Comparison of ENCODE assay signal across 8 cellular contexts in the genomic region with DNA sequence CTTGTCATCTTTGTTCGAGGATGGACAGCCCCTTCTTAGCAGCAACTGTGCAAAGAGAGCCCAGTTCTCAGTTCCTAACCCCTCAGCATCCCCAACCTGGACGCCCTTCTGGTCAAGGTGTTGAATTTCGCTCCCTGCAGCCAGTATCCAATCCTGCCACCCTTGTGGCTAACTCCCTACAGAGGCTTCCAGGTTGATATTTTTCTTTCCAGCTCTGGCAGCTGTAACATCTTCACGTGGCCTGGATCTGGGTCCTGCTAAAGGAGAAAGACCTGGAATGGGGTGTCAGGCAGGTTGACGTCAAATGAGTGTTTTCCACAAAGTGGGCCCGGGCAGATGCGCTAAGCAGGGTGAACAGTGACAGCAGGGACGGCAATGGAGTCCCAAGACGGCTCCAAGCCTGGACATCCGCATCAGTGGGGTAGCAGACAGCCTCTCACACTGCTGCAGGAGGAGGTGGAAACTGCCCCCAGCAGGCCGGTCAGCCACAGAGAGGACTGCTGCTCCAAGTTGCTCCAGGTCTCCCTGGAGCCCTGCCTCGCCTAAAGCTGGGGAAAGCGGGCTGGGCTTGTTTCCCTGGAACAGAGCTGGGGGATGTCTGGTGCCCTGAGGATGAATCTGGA. TPM values are rescaled to one million over a fixed set of nuclear protein-coding genes. Genes with fewer than 3 reads are reported as not detected.
DNase-seq lines count a peak whose midpoint lies in the region; ATAC-seq and TF ChIP-seq lines count a peak whose summit lies in the region.

No MANE protein-coding gene starts in this region.

- H3K9me3 ChIP-seq in DND-41 (ENCODE audit: insufficient read depth, low read length, severe bottlenecking) (no peaks in the 10 kb centered on the region), PC-3 (ENCODE audit: low read length) (no peaks in the 10 kb centered on the region), trophoblast cell (ENCODE audit: insufficient read depth, low read depth, low read length) (no peaks in the 10 kb centered on the region)

- H3K79me1 ChIP-seq in trophoblast cell (ENCODE audit: low read length) = peaks cover 21% of the 10 kb centered on the region

- peak overlapping the region; percentile 88 for H3K18ac ChIP-seq in trophoblast cell (ENCODE audit: low read length)

- peak overlapping the region; percentile 89 for H4K8ac ChIP-seq in trophoblast cell (ENCODE audit: low read depth, low read length)

- no peak for DNase-seq in DND-41
- DNase-seq in PC-3 = peak; percentile 14
- no peak for DNase-seq in epithelial cell of proximal tubule (ENCODE audit: low read depth)
- no peak for DNase-seq in trophoblast cell
- no peak for DNase-seq in Ammon's horn (ENCODE audit: low spot score)
- no peak for DNase-seq in A172 (ENCODE audit: low spot score)
- no peak for DNase-seq in SW 1271 (lab: John Stamatoyannopoulos, UW)

- H4K91ac ChIP-seq in trophoblast cell (ENCODE audit: low read depth, low read length) = peak overlapping the region; percentile 92

- no peak for ATAC-seq in DND-41 (ENCODE audit: insufficient read depth, low read depth)
- ATAC-seq in PC-3 = no peak
- no peak for ATAC-seq in HG03457 (IDR thresholded peaks at IDR 0.05; ENCODE audit: unreplicated experiment)

- H3K4me1 ChIP-seq in DND-41 (ENCODE audit: insufficient read depth, low read length) (peaks cover 43% of the 10 kb centered on the region), PC-3 (ENCODE audit: insufficient read depth, low read length) (peaks cover 35% of the 10 kb centered on the region), trophoblast cell (ENCODE audit: control insufficient read depth in 1 of 2, insufficient read depth in 2 of 2, low read length in 2 of 2) (peaks cover 19 to 31% of the 10 kb centered on the region in 2 experiments)

- peak overlapping the region; percentile 94 for H3K9ac ChIP-seq in DND-41 (ENCODE audit: low read depth, low read length)
- peak overlapping the region; percentile 89 for H3K9ac ChIP-seq in PC-3 (ENCODE audit: low read length)
- peak overlapping the region; percentile 38 for H3K9ac ChIP-seq in trophoblast cell (ENCODE audit: low read length)

- H3K4ac ChIP-seq in trophoblast cell (ENCODE audit: low read depth, low read length) = peak overlapping the region; percentile 71

- no peaks in the 10 kb centered on the region for H3F3A ChIP-seq in PC-3 (ENCODE audit: low read length, unreplicated experiment)

- peak overlapping the region; percentile 92 for H3K14ac ChIP-seq in trophoblast cell (ENCODE audit: low read length)

- H2BK12ac ChIP-seq in trophoblast cell (ENCODE audit: low read length) = peak overlapping the region; percentile 21

- no CpG with 5 or more reads among the region's 13 CpGs for WGBS in trophoblast cell (ENCODE audit: extremely low coverage, insufficient coverage, insufficient read length)

- H3K4me3 ChIP-seq in DND-41 (ENCODE audit: low read depth in 1 of 2, low read length in 2 of 2) (peak overlapping the region; percentile 19 to 84; a peak in 3 of 4 replicates), PC-3 (ENCODE audit: low read length) (peak overlapping the region; percentile 74), epithelial cell of proximal tubule (ENCODE audit: low read depth, low read length) (peak overlapping the region; percentile 90), trophoblast cell (ENCODE audit: low read depth, low read length) (no peak overlapping the region)

- intact Hi-C loops in PC-3 (cut with micrococcal nuclease) = loop anchor here (1.0 kb wide), 1 partner anchor 21 kb away; no protein-coding TSS in a partner anchor

- no peaks in the 10 kb centered on the region for H3K9me2 ChIP-seq in PC-3 (replicated peaks; ENCODE audit: low read length)

- POLR2A ChIA-PET in PC-3 (lab: Charles Lee; ENCODE audit: unreplicated experiment) = no interaction called here

- H3K79me2 ChIP-seq in DND-41 (ENCODE audit: insufficient read depth, low read length) = peaks cover 39% of the 10 kb centered on the region
- peaks cover 38% of the 10 kb centered on the region for H3K79me2 ChIP-seq in PC-3 (ENCODE audit: low read length)
- H3K79me2 ChIP-seq in trophoblast cell (ENCODE audit: control insufficient read depth, insufficient read depth, low read length, poor library complexity) = peaks cover 29% of the 10 kb centered on the region

- peak overlapping the region; percentile 83 for H3K4me2 ChIP-seq in DND-41 (ENCODE audit: insufficient read depth, low read length)
- peak overlapping the region; percentile 99 for H3K4me2 ChIP-seq in PC-3 (ENCODE audit: low read length)
- H3K4me2 ChIP-seq in trophoblast cell (ENCODE audit: low read length) = peak overlapping the region; percentile 90

- H3K27ac ChIP-seq in DND-41 (ENCODE audit: low read length) (peak overlapping the region; percentile 63), PC-3 (ENCODE audit: low read length) (peak overlapping the region; percentile 20; the same call in 1 of the 2 replicates), trophoblast cell (ENCODE audit: low read depth, low read length) (peak overlapping the region; percentile 75)

- peak overlapping the region; percentile 92 for H2AK5ac ChIP-seq in trophoblast cell (ENCODE audit: low read length)

- H3K36me3 ChIP-seq in DND-41 (ENCODE audit: insufficient read depth, low read length) (peaks cover 35% of the 10 kb centered on the region), PC-3 (ENCODE audit: low read depth, low read length) (peaks cover 22% of the 10 kb centered on the region), trophoblast cell (ENCODE audit: control insufficient read depth in 1 of 2, insufficient read depth in 2 of 2, low read length in 2 of 2) (peaks cover 15 to 22% of the 10 kb centered on the region in 2 experiments)

- H2BK5ac ChIP-seq in trophoblast cell (ENCODE audit: low read depth, low read length, poor library complexity) = no peak overlapping the region

- H3K23ac ChIP-seq in trophoblast cell (ENCODE audit: low read length) = no peak overlapping the region

- H4K20me1 ChIP-seq in DND-41 (ENCODE audit: insufficient read depth, low read length) (peaks cover 36% of the 10 kb centered on the region), PC-3 (ENCODE audit: low read length) (peaks cover 34% of the 10 kb centered on the region)

- CTCF ChIA-PET in PC-3 (lab: Charles Lee) = interaction anchor here (0.7 kb wide), 1 partner anchor 28 kb away, joined by 3 read pairs; no protein-coding TSS in a partner anchor

- BruUV-seq in PC-3 (replicated peaks; lab: Mats Ljungman, UMichigan) = no TSS peak

- H2AFZ ChIP-seq in DND-41 (ENCODE audit: low read depth, low read length) (peak overlapping the region; percentile 78), PC-3 (ENCODE audit: low read length) (peak overlapping the region; percentile 95), trophoblast cell (ENCODE audit: insufficient read depth, low read length, poor library complexity) (peak overlapping the region; percentile 86)

- H3K27me3 ChIP-seq in DND-41 (ENCODE audit: insufficient read depth, low read length, poor library complexity) (peaks cover 11% of the 10 kb centered on the region), PC-3 (ENCODE audit: low read length) (no peaks in the 10 kb centered on the region), trophoblast cell (ENCODE audit: insufficient read depth, low read length) (no peaks in the 10 kb centered on the region)

- TF ChIP-seq CTCF in DND-41 (IDR thresholded peaks at IDR 0.05; ENCODE audit: borderline replicate concordance, extremely low read depth, low read length, poor library complexity, severe bottlenecking) (no peak), PC-3 (conservative IDR thresholded peaks at IDR 0.05; ENCODE audit: low read depth, low read length) (no peak), epithelial cell of proximal tubule (conservative IDR thresholded peaks at IDR 0.05; ENCODE audit: low read depth, low read length) (no peak)

- H2BK120ac ChIP-seq in trophoblast cell (ENCODE audit: insufficient read depth, low read length, poor library complexity) = peak overlapping the region; percentile 92

- H4K12ac ChIP-seq in trophoblast cell (ENCODE audit: low read depth, low read length) = no peak overlapping the region

RNA-seq across cellular contexts. Expression of a gene that starts 1.0 kb away (rescaled TPM):
- 30.0 and 34.0 TPM in 2 replicates for total RNA-seq in PC-3 (2014; rRNA removed)
- 20.4 and 30.5 TPM in 2 replicates for total RNA-seq in epithelial cell of proximal tubule
- polyA plus RNA-seq in trophoblast cell (2013) = 89.1 and 94.0 TPM in 2 replicates
- total RNA-seq in A172 (2014; rRNA removed; shearing (Covaris generic)) = 21.7 and 27.0 TPM in 2 replicates

RNA-seq across cellular contexts. Expression of a gene that starts 18.7 kb away (rescaled TPM):
- total RNA-seq in PC-3 (2014; rRNA removed) = not detected in 2 replicates
- 1.1 and 10.6 TPM in 2 replicates for total RNA-seq in epithelial cell of proximal tubule
- 12.8 and 14.9 TPM in 2 replicates for polyA plus RNA-seq in trophoblast cell (2013)
- total RNA-seq in A172 (2014; rRNA removed; shearing (Covaris generic)) = 0.19 TPM in 1 of 2 replicates, not detected in the other

RNA-seq across cellular contexts. Expression of a gene that starts 37.3 kb away (rescaled TPM):
- total RNA-seq in PC-3 (2014; rRNA removed) = not detected in 2 replicates
- 1.4 and 4.0 TPM in 2 replicates for total RNA-seq in epithelial cell of proximal tubule
- 40.3 and 44.3 TPM in 2 replicates for polyA plus RNA-seq in trophoblast cell (2013)
- not detected in 2 replicates for total RNA-seq in A172 (2014; rRNA removed; shearing (Covaris generic))

RNA-seq across cellular contexts. Expression of a gene that starts 55.7 kb away (rescaled TPM):
- total RNA-seq in PC-3 (2014; rRNA removed) (75.6 and 92.0 TPM in 2 replicates), epithelial cell of proximal tubule (73.3 and 78.6 TPM in 2 replicates)
- 83.1 and 87.4 TPM in 2 replicates for polyA plus RNA-seq in trophoblast cell (2013)
- 64.4 and 65.8 TPM in 2 replicates for total RNA-seq in A172 (2014; rRNA removed; shearing (Covaris generic))

Comparison
In these comparisons a context has a peak if more than half of its experiments do, and no peak if none do; other contexts are left out.
1. H3K27ac ChIP-seq: peak in every context shown above with its lines; median percentile 75 in trophoblast cell; 63 in DND-41; 20 in PC-3.
2. H3K9ac ChIP-seq: peak in every context shown above with its lines; median percentile 94 in DND-41; 89 in PC-3; 38 in trophoblast cell.